In genomic region chr11:73676552-73676951, GRCh38 we compare ENCODE assay signal across 1 cellular context. TPM values are rescaled to one million over a fixed set of nuclear protein-coding genes. Genes with fewer than 3 reads are reported as not detected.
"Had no signal": no experiment of that assay in that cellular context is flagged by ENCODE, and none has a peak within 500 bp of the region (broad histone marks: within the 10 kb centered on the region; RNA-seq: fewer than 3 reads in every experiment).

No MANE protein-coding gene starts in this region.

RNA-seq across cellular contexts. Expression of gene PLEKHB1, which starts 30.2 kb away (rescaled TPM):
- total RNA-seq: bronchial epithelial cell had no signal
